ENCODE assay signal across 13 cellular contexts in the genomic region with DNA sequence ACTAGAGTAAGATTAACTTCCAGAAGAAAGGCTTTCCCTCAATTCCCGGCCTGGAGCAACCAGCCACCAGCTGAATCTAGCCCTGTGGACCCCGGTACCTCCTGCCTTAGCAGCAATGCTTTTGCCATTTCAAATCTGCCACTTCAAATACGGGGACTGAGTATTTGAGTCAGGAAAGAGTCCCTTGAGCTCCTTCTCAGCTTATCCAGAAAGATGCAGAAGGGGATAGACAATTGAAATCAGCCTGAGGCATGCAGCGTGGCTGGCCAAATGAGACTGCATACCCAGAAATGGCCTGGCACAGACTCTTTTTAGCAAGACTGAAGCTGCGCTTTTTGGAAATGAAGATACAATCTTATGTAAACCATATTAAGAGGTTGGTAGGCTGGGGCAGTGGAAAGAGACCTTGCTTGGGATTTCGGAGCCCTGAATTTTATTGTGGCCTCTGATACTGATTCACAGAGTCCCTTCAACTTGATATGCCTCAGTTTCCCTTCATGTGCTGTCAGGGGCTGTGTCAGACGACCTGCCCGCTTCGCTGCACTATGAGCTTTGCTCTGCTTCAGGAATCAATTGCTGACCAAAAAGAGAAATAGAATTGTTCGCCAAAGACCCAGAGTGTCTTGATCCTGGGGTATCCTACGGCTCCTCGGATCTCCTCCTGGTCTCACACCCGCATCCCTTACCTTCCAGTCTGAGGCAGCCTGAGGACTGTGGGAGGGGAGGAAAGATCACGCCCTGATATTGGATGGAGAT. TPM values are rescaled to one million over a fixed set of nuclear protein-coding genes. Genes with fewer than 3 reads are reported as not detected.
DNase-seq lines count a peak whose midpoint lies in the region; ATAC-seq and TF ChIP-seq lines count a peak whose summit lies in the region.
"Had no signal": no experiment of that assay in that cellular context is flagged by ENCODE, and none has a peak within 500 bp of the region (broad histone marks: within the 10 kb centered on the region; RNA-seq: fewer than 3 reads in every experiment).

No MANE protein-coding gene starts in this region.

- POLR2A ChIA-PET in activated CD4-positive, alpha-beta memory T cell treated with anti-CD3 and anti-CD28 coated beads, Interleukin-2, amount 10 ng/mL, durations not matched to agents 7 days and 5 days (lab: Charles Lee) = interaction anchor here (1.3 kb wide), 1 partner anchor 40 kb away, joined by 3 read pairs; the partner anchor contains the start of gene LAPTM4A

- no peak overlapping the region for H2AFZ ChIP-seq in hepatocyte

- ATAC-seq in GM21619 (IDR thresholded peaks at IDR 0.05; ENCODE audit: unreplicated experiment) = no peak
- ATAC-seq in HG02970 (IDR thresholded peaks at IDR 0.05; ENCODE audit: low FRiP score, unreplicated experiment) = no peak

- no peaks in the 10 kb centered on the region for H4K20me1 ChIP-seq in hepatocyte (ENCODE audit: insufficient read depth, poor library complexity, severe bottlenecking)

- H3K79me2 ChIP-seq in hepatocyte = no peaks in the 10 kb centered on the region

- peaks cover 55% of the 10 kb centered on the region for H3K27me3 Mint-ChIP-seq in activated CD4-positive, alpha-beta T cell treated with anti-CD3 and anti-CD28 coated beads, Interleukin-2, amount 10 ng/mL, durations not matched to agents 24 days and 14 days
- H3K27me3 Mint-ChIP-seq in activated CD4-positive, alpha-beta memory T cell treated with anti-CD3 and anti-CD28 coated beads, Interleukin-2, amount 10 ng/mL, durations not matched to agents 7 days and 5 days = peaks cover 47% of the 10 kb centered on the region

- H3K27me3 ChIP-seq in hepatocyte = peaks cover 17% of the 10 kb centered on the region

- H3K9me3 ChIP-seq in hepatocyte (ENCODE audit: low read depth) = no peaks in the 10 kb centered on the region
- H3K9me3 ChIP-seq: spleen had no signal

- H3K4me2 ChIP-seq in hepatocyte = peak overlapping the region; percentile 97

- intact Hi-C loops in activated CD4-positive, alpha-beta T cell treated with anti-CD3 and anti-CD28 coated beads, Interleukin-2, amount 10 ng/mL, durations not matched to agents 24 days and 14 days (cut with micrococcal nuclease) = loop anchor here (5.0 kb wide), 1 partner anchor 54 kb away; no protein-coding TSS in a partner anchor

- CTCF ChIA-PET in activated CD4-positive, alpha-beta memory T cell treated with anti-CD3 and anti-CD28 coated beads, Interleukin-2, amount 10 ng/mL, durations not matched to agents 7 days and 5 days (lab: Charles Lee) = no interaction called here

- H3K27ac ChIP-seq in hepatocyte = no peak overlapping the region
- H3K27ac ChIP-seq: spleen had no signal

- 84% methylated on average over 14 of the region's 14 CpGs for whole genome bisulfite sequencing in hepatocyte (ENCODE audit: low lambda C conversion rate, missing lambda C conversion rate)

- no peaks in the 10 kb centered on the region for H3K9me3 Mint-ChIP-seq in activated CD4-positive, alpha-beta T cell treated with anti-CD3 and anti-CD28 coated beads, Interleukin-2, amount 10 ng/mL, durations not matched to agents 24 days and 14 days
- no peaks in the 10 kb centered on the region for H3K9me3 Mint-ChIP-seq in activated CD4-positive, alpha-beta memory T cell treated with anti-CD3 and anti-CD28 coated beads, Interleukin-2, amount 10 ng/mL, durations not matched to agents 7 days and 5 days

- TF ChIP-seq CTCF in hepatocyte (IDR thresholded peaks at IDR 0.05; ENCODE audit: poor library complexity) (no peak), retinal pigment epithelial cell (conservative IDR thresholded peaks at IDR 0.05; ENCODE audit: low read depth, low read length) (no peak)

- no peaks in the 10 kb centered on the region for H3K36me3 ChIP-seq in hepatocyte (replicated peaks; ENCODE audit: insufficient read depth, low read depth)
- H3K36me3 ChIP-seq: spleen had no signal

- H3K9me2 ChIP-seq in hepatocyte (replicated peaks; ENCODE audit: insufficient read depth) = no peaks in the 10 kb centered on the region

- peaks cover 7% of the 10 kb centered on the region for H3K4me1 ChIP-seq in hepatocyte (ENCODE audit: insufficient read depth)

- no peaks in the 10 kb centered on the region for H3K36me3 Mint-ChIP-seq in activated CD4-positive, alpha-beta T cell treated with anti-CD3 and anti-CD28 coated beads, Interleukin-2, amount 10 ng/mL, durations not matched to agents 24 days and 14 days (ENCODE audit: low read depth)
- H3K36me3 Mint-ChIP-seq in activated CD4-positive, alpha-beta memory T cell treated with anti-CD3 and anti-CD28 coated beads, Interleukin-2, amount 10 ng/mL, durations not matched to agents 7 days and 5 days (ENCODE audit: low read depth) = no peaks in the 10 kb centered on the region

- DNase-seq in activated CD4-positive, alpha-beta T cell treated with anti-CD3 and anti-CD28 coated beads, Interleukin-2, amount 10 ng/mL, durations not matched to agents 24 days and 14 days = no peak
- no peak for DNase-seq in activated CD4-positive, alpha-beta T cell treated with anti-CD3 and anti-CD28 coated beads, Interleukin-2, amount 50 U/mL, for 1 hour
- DNase-seq in activated CD4-positive, alpha-beta memory T cell treated with anti-CD3 and anti-CD28 coated beads, Interleukin-2, amount 10 ng/mL, durations not matched to agents 7 days and 5 days = no peak
- no peak for DNase-seq in hepatocyte (ENCODE audit: low spot score)
- no peak for DNase-seq in retinal pigment epithelial cell (ENCODE audit: low read depth)
- no peak for DNase-seq in stimulated activated naive CD4-positive, alpha-beta T cell treated with Interleukin-2 at 50 U/mL for 16 hours (lab: John Stamatoyannopoulos, UW)
- DNase-seq: EL, foreskin melanocyte, NCI-H1930, spleen had no signal

- H3K4me1 Mint-ChIP-seq in activated CD4-positive, alpha-beta T cell treated with anti-CD3 and anti-CD28 coated beads, Interleukin-2, amount 10 ng/mL, durations not matched to agents 24 days and 14 days = peaks cover 4% of the 10 kb centered on the region
- H3K4me1 Mint-ChIP-seq in activated CD4-positive, alpha-beta memory T cell treated with anti-CD3 and anti-CD28 coated beads, Interleukin-2, amount 10 ng/mL, durations not matched to agents 7 days and 5 days = peaks cover 11% of the 10 kb centered on the region

- H3K4me3 ChIP-seq in hepatocyte (no peak overlapping the region), retinal pigment epithelial cell (ENCODE audit: low read length) (peak overlapping the region; percentile 45)

- H3K4me3 Mint-ChIP-seq in activated CD4-positive, alpha-beta T cell treated with anti-CD3 and anti-CD28 coated beads, Interleukin-2, amount 10 ng/mL, durations not matched to agents 24 days and 14 days = peak overlapping the region; percentile 56
- peak overlapping the region; percentile 50 for H3K4me3 Mint-ChIP-seq in activated CD4-positive, alpha-beta memory T cell treated with anti-CD3 and anti-CD28 coated beads, Interleukin-2, amount 10 ng/mL, durations not matched to agents 7 days and 5 days

- no peak overlapping the region for H3K27ac Mint-ChIP-seq in activated CD4-positive, alpha-beta T cell treated with anti-CD3 and anti-CD28 coated beads, Interleukin-2, amount 10 ng/mL, durations not matched to agents 24 days and 14 days
- H3K27ac Mint-ChIP-seq in activated CD4-positive, alpha-beta memory T cell treated with anti-CD3 and anti-CD28 coated beads, Interleukin-2, amount 10 ng/mL, durations not matched to agents 7 days and 5 days = no peak overlapping the region

RNA-seq across cellular contexts. Expression of gene MATN3, which starts 1.0 kb away (rescaled TPM):
- not detected in 2 replicates for total RNA-seq in activated CD4-positive, alpha-beta T cell treated with anti-CD3 and anti-CD28 coated beads, Interleukin-2, amount 10 ng/mL, durations not matched to agents 24 days and 14 days
- total RNA-seq in activated CD4-positive, alpha-beta memory T cell treated with anti-CD3 and anti-CD28 coated beads, Interleukin-2, amount 10 ng/mL, durations not matched to agents 7 days and 5 days = not detected
- 2.3 and 3.5 TPM in 2 replicates for total RNA-seq in hepatocyte
- 6.0 and 6.8 TPM in 2 replicates for polyA plus RNA-seq in hepatocyte
- total RNA-seq: T-helper 2 cell treated with Interferon-gamma antibody and Interleukin-4, amounts not matched to agents 100 ng/mL and 5 ng/mL, for 36 hours had no signal

RNA-seq across cellular contexts. Expression of gene WDR35, which starts 21.5 kb away (rescaled TPM):
- total RNA-seq in activated CD4-positive, alpha-beta T cell treated with anti-CD3 and anti-CD28 coated beads, Interleukin-2, amount 10 ng/mL, durations not matched to agents 24 days and 14 days = 8.1 and 9.0 TPM in 2 replicates
- total RNA-seq in activated CD4-positive, alpha-beta memory T cell treated with anti-CD3 and anti-CD28 coated beads, Interleukin-2, amount 10 ng/mL, durations not matched to agents 7 days and 5 days = 1 to 10 TPM; 4.5 to 4.7 TPM
- total RNA-seq in hepatocyte = 4.6 TPM in 2 replicates
- polyA plus RNA-seq in hepatocyte = 1.8 and 2.0 TPM in 2 replicates

RNA-seq across cellular contexts. Expression of gene LAPTM4A, which starts 40.0 kb away (rescaled TPM):
- total RNA-seq in activated CD4-positive, alpha-beta T cell treated with anti-CD3 and anti-CD28 coated beads, Interleukin-2, amount 10 ng/mL, durations not matched to agents 24 days and 14 days = 24.3 and 25.3 TPM in 2 replicates
- 10 to 100 TPM; 36.1 to 36.7 TPM for total RNA-seq in activated CD4-positive, alpha-beta memory T cell treated with anti-CD3 and anti-CD28 coated beads, Interleukin-2, amount 10 ng/mL, durations not matched to agents 7 days and 5 days
- total RNA-seq in hepatocyte = 255 and 338 TPM in 2 replicates
- polyA plus RNA-seq in hepatocyte = 455 and 484 TPM in 2 replicates
